In genomic region chr15:65100427-65100826, GRCh38 we compare ENCODE assay signal across 38 cellular contexts. TPM values are rescaled to one million over a fixed set of nuclear protein-coding genes. Genes with fewer than 3 reads are reported as not detected.
"Had no signal": no experiment of that assay in that cellular context is flagged by ENCODE, and none has a peak within 500 bp of the region (broad histone marks: within the 10 kb centered on the region; RNA-seq: fewer than 3 reads in every experiment).

No MANE protein-coding gene starts in this region.

- H3K9me3 Mint-ChIP-seq: activated CD4-positive, alpha-beta memory T cell treated with anti-CD3 and anti-CD28 coated beads, Interleukin-2, amount 10 ng/mL, durations not matched to agents 7 days and 5 days; activated CD4-positive, alpha-beta T cell treated with anti-CD3 and anti-CD28 coated beads, Interleukin-2, amount 10 ng/mL, durations not matched to agents 24 days and 14 days; activated T-cell treated with anti-CD3 and anti-CD28 coated beads, Interleukin-2, amount 50 U/mL, for 24 hours; activated T-helper 2 cell treated with anti-CD3 and anti-CD28 coated beads, Interferon-gamma antibody, Interleukin-2, Interleukin-4, amounts not matched to agents 10 μg/mL and 5 μg/mL and 100 μg/mL, durations not matched to agents 14 hours and 24 hours and 36 hours; effector memory CD8-positive, alpha-beta T cell; naive B cell; stimulated activated memory B cell treated with anti-CD40 and anti-IgM and Interleukin-4, amounts not matched to agents 10 μg/mL and 1 μg/mL and 100 μg/mL, for 72 hours had no signal

- FAIRE-seq: endothelial cell of umbilical vein had no signal

- H3K36me3 ChIP-seq: ovary had no signal

- H3K27ac ChIP-seq: body of pancreas, heart right ventricle, left ventricle myocardium inferior, ovary, stomach had no signal

- H3K27me3 ChIP-seq: body of pancreas, esophagus muscularis mucosa, heart right ventricle, ovary, sigmoid colon, stomach, tibial artery had no signal

- ATAC-seq: body of pancreas; effector memory CD8-positive, alpha-beta T cell; heart right ventricle; stimulated activated memory B cell treated with anti-CD40 and anti-IgM and Interleukin-4, amounts not matched to agents 10 μg/mL and 1 μg/mL and 100 μg/mL, for 72 hours had no signal

- H3K4me1 Mint-ChIP-seq: activated CD4-positive, alpha-beta memory T cell treated with anti-CD3 and anti-CD28 coated beads, Interleukin-2, amount 10 ng/mL, durations not matched to agents 7 days and 5 days had no signal

- H3K27ac Mint-ChIP-seq: activated CD4-positive, alpha-beta memory T cell treated with anti-CD3 and anti-CD28 coated beads, Interleukin-2, amount 10 ng/mL, durations not matched to agents 7 days and 5 days; activated CD4-positive, alpha-beta T cell treated with anti-CD3 and anti-CD28 coated beads, Interleukin-2, amount 10 ng/mL, durations not matched to agents 24 days and 14 days; activated naive CD8-positive, alpha-beta T cell; activated T-cell treated with anti-CD3 and anti-CD28 coated beads, Interleukin-2, amount 50 U/mL, for 24 hours; activated T-helper 2 cell treated with anti-CD3 and anti-CD28 coated beads, Interferon-gamma antibody, Interleukin-2, Interleukin-4, amounts not matched to agents 10 μg/mL and 5 μg/mL and 100 μg/mL, durations not matched to agents 14 hours and 24 hours and 36 hours; effector memory CD8-positive, alpha-beta T cell; progenitor cell of endocrine pancreas; stimulated activated memory B cell treated with anti-CD40 and anti-IgM and Interleukin-4, amounts not matched to agents 10 μg/mL and 1 μg/mL and 100 μg/mL, for 72 hours had no signal

- H3K9me3 ChIP-seq: body of pancreas, esophagus muscularis mucosa, heart right ventricle, left ventricle myocardium inferior, ovary, sigmoid colon, stomach, tibial artery had no signal

- H3K4me3 ChIP-seq: body of pancreas, esophagus muscularis mucosa, heart right ventricle, left ventricle myocardium inferior, lung, ovary, sigmoid colon, smooth muscle cell, stomach, tibial artery had no signal

- H3K4me1 ChIP-seq: body of pancreas had no signal

- H3K4me3 Mint-ChIP-seq: activated CD4-positive, alpha-beta memory T cell treated with anti-CD3 and anti-CD28 coated beads, Interleukin-2, amount 10 ng/mL, durations not matched to agents 7 days and 5 days; activated CD4-positive, alpha-beta T cell treated with anti-CD3 and anti-CD28 coated beads, Interleukin-2, amount 10 ng/mL, durations not matched to agents 24 days and 14 days; activated naive CD8-positive, alpha-beta T cell; activated T-cell treated with anti-CD3 and anti-CD28 coated beads, Interleukin-2, amount 50 U/mL, for 24 hours; effector memory CD8-positive, alpha-beta T cell; naive B cell; stimulated activated memory B cell treated with anti-CD40 and anti-IgM and Interleukin-4, amounts not matched to agents 10 μg/mL and 1 μg/mL and 100 μg/mL, for 72 hours had no signal

- H3K27me3 Mint-ChIP-seq: activated CD4-positive, alpha-beta memory T cell treated with anti-CD3 and anti-CD28 coated beads, Interleukin-2, amount 10 ng/mL, durations not matched to agents 7 days and 5 days; activated CD4-positive, alpha-beta T cell treated with anti-CD3 and anti-CD28 coated beads, Interleukin-2, amount 10 ng/mL, durations not matched to agents 24 days and 14 days; activated naive CD8-positive, alpha-beta T cell; activated T-cell treated with anti-CD3 and anti-CD28 coated beads, Interleukin-2, amount 50 U/mL, for 24 hours; effector memory CD8-positive, alpha-beta T cell; naive B cell; stimulated activated memory B cell treated with anti-CD40 and anti-IgM and Interleukin-4, amounts not matched to agents 10 μg/mL and 1 μg/mL and 100 μg/mL, for 72 hours had no signal

- DNase-seq: activated CD4-positive, alpha-beta memory T cell treated with anti-CD3 and anti-CD28 coated beads, Interleukin-2, amount 10 ng/mL, durations not matched to agents 7 days and 5 days; activated CD4-positive, alpha-beta T cell treated with anti-CD3 and anti-CD28 coated beads, Interleukin-2, amount 10 ng/mL, durations not matched to agents 24 days and 14 days; activated CD4-positive, CD25-positive, alpha-beta regulatory T cell treated with anti-CD3 and anti-CD28 coated beads, Interleukin-2, amount 50 U/mL, for 72 hours; activated CD8-positive, alpha-beta memory T cell treated with anti-CD3 and anti-CD28 coated beads, Interleukin-2, amount 50 U/mL, for 48 hours; activated naive CD4-positive, alpha-beta T cell treated with Interleukin-2 at 50 U/mL for 16 hours; activated T-cell treated with anti-CD3 and anti-CD28 coated beads, Interleukin-2, amount 50 U/mL, for 24 hours; body of pancreas; cerebellar nuclear complex; cortex of kidney; effector memory CD8-positive, alpha-beta T cell; foreskin melanocyte; heart right ventricle; kidney glomerular epithelial cell; left ventricle myocardium inferior; mesendoderm; naive B cell; ovary; retina; sigmoid colon; stimulated activated CD4-positive, alpha-beta T cell treated with anti-CD3 and anti-CD28 coated beads, Interleukin-1b, Interleukin-23, amount 100 ng/mL, for 48 hours; stimulated activated CD4-positive, alpha-beta T cell treated with anti-CD3 and anti-CD28 coated beads, Interleukin-4, amount 100 ng/mL, for 4 hours; stimulated activated CD8-positive, alpha-beta memory T cell treated with anti-CD3 and anti-CD28 coated beads, Interleukin-4, amount 100 ng/mL, for 48 hours; stomach; T-helper 2 cell had no signal

- H3K4me2 ChIP-seq: smooth muscle cell had no signal

RNA-seq across cellular contexts. Expression of gene KBTBD13, which starts 23.9 kb away (rescaled TPM):
- total RNA-seq: activated CD4-positive, alpha-beta memory T cell treated with anti-CD3 and anti-CD28 coated beads, Interleukin-2, amount 10 ng/mL, durations not matched to agents 7 days and 5 days; activated CD4-positive, alpha-beta T cell treated with anti-CD3 and anti-CD28 coated beads, Interleukin-2, amount 10 ng/mL, durations not matched to agents 24 days and 14 days; activated T-helper 2 cell treated with anti-CD3 and anti-CD28 coated beads, Interferon-gamma antibody, Interleukin-2, Interleukin-4, amounts not matched to agents 10 μg/mL and 5 μg/mL and 100 μg/mL, durations not matched to agents 14 hours and 24 hours and 36 hours; body of pancreas; endothelial cell of umbilical vein; glomerular endothelial cell; mucosa of gallbladder; progenitor cell of endocrine pancreas; sigmoid colon; smooth muscle cell had no signal
- polyA plus RNA-seq: endothelial cell of umbilical vein, neural cell, stomach had no signal

RNA-seq across cellular contexts. Expression of gene RASL12, which starts 32.6 kb away (rescaled TPM):
- total RNA-seq: activated CD4-positive, alpha-beta memory T cell treated with anti-CD3 and anti-CD28 coated beads, Interleukin-2, amount 10 ng/mL, durations not matched to agents 7 days and 5 days; activated CD4-positive, alpha-beta T cell treated with anti-CD3 and anti-CD28 coated beads, Interleukin-2, amount 10 ng/mL, durations not matched to agents 24 days and 14 days; activated T-helper 2 cell treated with anti-CD3 and anti-CD28 coated beads, Interferon-gamma antibody, Interleukin-2, Interleukin-4, amounts not matched to agents 10 μg/mL and 5 μg/mL and 100 μg/mL, durations not matched to agents 14 hours and 24 hours and 36 hours; endothelial cell of umbilical vein; glomerular endothelial cell had no signal
- polyA plus RNA-seq: endothelial cell of umbilical vein, neural cell had no signal

RNA-seq across cellular contexts. Expression of gene SLC51B, which starts 55.2 kb away (rescaled TPM):
- total RNA-seq: activated CD4-positive, alpha-beta memory T cell treated with anti-CD3 and anti-CD28 coated beads, Interleukin-2, amount 10 ng/mL, durations not matched to agents 7 days and 5 days; activated CD4-positive, alpha-beta T cell treated with anti-CD3 and anti-CD28 coated beads, Interleukin-2, amount 10 ng/mL, durations not matched to agents 24 days and 14 days; activated T-helper 2 cell treated with anti-CD3 and anti-CD28 coated beads, Interferon-gamma antibody, Interleukin-2, Interleukin-4, amounts not matched to agents 10 μg/mL and 5 μg/mL and 100 μg/mL, durations not matched to agents 14 hours and 24 hours and 36 hours; aorta; body of pancreas; endothelial cell of umbilical vein; esophagus muscularis mucosa; glomerular endothelial cell; heart right ventricle; left ventricle myocardium inferior; progenitor cell of endocrine pancreas; sigmoid colon; smooth muscle cell; ureter had no signal
- polyA plus RNA-seq: endothelial cell of umbilical vein, neural cell, smooth muscle cell had no signal
